Comparison of ENCODE assay signal across 9 cellular contexts in genomic region chr13:97256343-97256783, GRCh38. TPM values are rescaled to one million over a fixed set of nuclear protein-coding genes. Genes with fewer than 3 reads are reported as not detected.
DNase-seq lines count a peak whose midpoint lies in the region; ATAC-seq and TF ChIP-seq lines count a peak whose summit lies in the region.
"Had no signal": no experiment of that assay in that cellular context is flagged by ENCODE, and none has a peak within 500 bp of the region (broad histone marks: within the 10 kb centered on the region; RNA-seq: fewer than 3 reads in every experiment).

No MANE protein-coding gene starts in this region.

- no peaks in the 10 kb centered on the region for H3K9me3 Mint-ChIP-seq in activated naive CD8-positive, alpha-beta T cell treated with anti-CD3 and anti-CD28 coated beads, Interleukin-2, amount 50 U/mL, for 24 hours
- peaks cover 0 to 2% (median 0%) of the 10 kb centered on the region in 7 donors for H3K9me3 Mint-ChIP-seq in CD14-positive monocyte

- intact Hi-C loops in CD14-positive monocyte (cut with micrococcal nuclease), result no loop called here

- peak overlapping the region; percentile 94 for H3K27ac Mint-ChIP-seq in activated naive CD8-positive, alpha-beta T cell treated with anti-CD3 and anti-CD28 coated beads, Interleukin-2, amount 50 U/mL, for 24 hours
- H3K27ac Mint-ChIP-seq in CD14-positive monocyte, result peak overlapping the region in 1 of 7 donors; percentile 1

- H3K36me3 Mint-ChIP-seq in activated naive CD8-positive, alpha-beta T cell treated with anti-CD3 and anti-CD28 coated beads, Interleukin-2, amount 50 U/mL, for 24 hours (ENCODE audit: low read depth), result peaks cover 28% of the 10 kb centered on the region
- peaks cover 13 to 26% of the 10 kb centered on the region in 2 donors for H3K36me3 Mint-ChIP-seq in CD14-positive monocyte

- H3K27me3 Mint-ChIP-seq in activated naive CD8-positive, alpha-beta T cell treated with anti-CD3 and anti-CD28 coated beads, Interleukin-2, amount 50 U/mL, for 24 hours, result no peaks in the 10 kb centered on the region
- H3K27me3 Mint-ChIP-seq in CD14-positive monocyte (ENCODE audit: low read depth in 3 of 3), result peaks cover 0 to 4% (median 2%) of the 10 kb centered on the region in 3 donors

- TF ChIP-seq CTCF in CD14-positive monocyte (IDR thresholded peaks at IDR 0.05), result no peak

- peak; percentile 51 for DNase-seq in DMS53 (lab: John Stamatoyannopoulos, UW)
- no peak for DNase-seq in DMS53 treated with DMSO at 0.1 percent for 48 hours (lab: John Stamatoyannopoulos, UW; ENCODE audit: unreplicated experiment)
- no peak for DNase-seq in activated naive CD8-positive, alpha-beta T cell treated with anti-CD3 and anti-CD28 coated beads, Interleukin-2, amount 50 U/mL, for 24 hours
- DNase-seq in hepatic stellate cell (ENCODE audit: low spot score), result peak; percentile 69
- peak; percentile 36 for DNase-seq in superior temporal gyrus (ENCODE audit: extremely low spot score)
- no peak for DNase-seq in Kasumi-1 (lab: John Stamatoyannopoulos, UW)
- no peak for DNase-seq in CD14-positive monocyte (ENCODE audit: low spot score)
- no peak for DNase-seq in GM19240 (ENCODE audit: insufficient read length, low spot score)
- DNase-seq: 8988T had no signal

- H3K4me1 Mint-ChIP-seq in activated naive CD8-positive, alpha-beta T cell treated with anti-CD3 and anti-CD28 coated beads, Interleukin-2, amount 50 U/mL, for 24 hours, result peaks cover 72% of the 10 kb centered on the region
- peaks cover 33% of the 10 kb centered on the region for H3K4me1 Mint-ChIP-seq in CD14-positive monocyte

- peak; percentile 72 for ATAC-seq in activated naive CD8-positive, alpha-beta T cell treated with anti-CD3 and anti-CD28 coated beads, Interleukin-2, amount 50 U/mL, for 24 hours

- H3K4me3 Mint-ChIP-seq in activated naive CD8-positive, alpha-beta T cell treated with anti-CD3 and anti-CD28 coated beads, Interleukin-2, amount 50 U/mL, for 24 hours, result peak overlapping the region; percentile 57
- H3K4me3 Mint-ChIP-seq in CD14-positive monocyte, result no peak overlapping the region

RNA-seq across cellular contexts. Expression of gene MBNL2, which starts 34.2 kb away (rescaled TPM):
- polyA plus RNA-seq in CD14-positive monocyte, result 10 to 100 TPM; 13.4 to 15.5 TPM

Comparison
In these comparisons a context has a peak if more than half of its experiments do, and no peak if none do; other contexts are left out.
1. DNase-seq: peak in DMS53 (single experiment), hepatic stellate cell (single experiment) and superior temporal gyrus (single experiment); none in DMS53 treated with DMSO at 0.1 percent for 48 hours (single experiment), activated naive CD8-positive, alpha-beta T cell treated with anti-CD3 and anti-CD28 coated beads, Interleukin-2, amount 50 U/mL, for 24 hours (single experiment), Kasumi-1 (0 of 2), CD14-positive monocyte (single experiment) and GM19240 (single experiment).